Comparison of ENCODE assay signal across 14 cellular contexts in genomic region chr4:152515678-152516077, GRCh38. TPM values are rescaled to one million over a fixed set of nuclear protein-coding genes. Genes with fewer than 3 reads are reported as not detected.
A peak's percentile ranks its signal among the peaks of the same experiment; 100 is the strongest.
DNase-seq lines count a peak whose midpoint lies in the region; ATAC-seq, FAIRE-seq and TF ChIP-seq lines count a peak whose summit lies in the region.
"Had no signal": no experiment of that assay in that cellular context is flagged by ENCODE, and none has a peak within 500 bp of the region (broad histone marks: within the 10 kb centered on the region; RNA-seq: fewer than 3 reads in every experiment).

No MANE protein-coding gene starts in this region.

- FAIRE-seq in urothelium cell line (lab: Jason Lieb, UNC): no peak

- H3K27ac ChIP-seq in right cardiac atrium (ENCODE audit: low read length) (no peak overlapping the region), left ventricle myocardium inferior (replicated peaks) (no peak overlapping the region)
- H3K27ac ChIP-seq: heart right ventricle had no signal

- WGBS in right cardiac atrium: 67% methylated on average over 2 of the region's 2 CpGs

- H3K4me3 ChIP-seq in right cardiac atrium (ENCODE audit: low read length) (no peak overlapping the region), left ventricle myocardium inferior (no peak overlapping the region), adipocyte (ENCODE audit: low read length) (no peak overlapping the region), fibroblast of the aortic adventitia (ENCODE audit: low read depth, low read length) (no peak overlapping the region)
- H3K4me3 ChIP-seq: heart right ventricle had no signal

- DNase-seq in right cardiac atrium: peak in 2 of 3 donors; percentile 7 to 23
- no peak for DNase-seq in left ventricle myocardium inferior
- DNase-seq in adipocyte (ENCODE audit: low read depth): peak; percentile 74
- DNase-seq in fibroblast of the aortic adventitia (ENCODE audit: low read depth): peak; percentile 71
- DNase-seq in urothelium cell line (ENCODE audit: low spot score): peak; percentile 6
- no peak for DNase-seq in HuH-7 (ENCODE audit: low spot score)
- no peak for DNase-seq in DMS53 (lab: John Stamatoyannopoulos, UW)
- DNase-seq: activated CD8-positive, alpha-beta memory T cell treated with anti-CD3 and anti-CD28 coated beads for 24 hours; activated naive CD4-positive, alpha-beta T cell treated with Interleukin-2 at 50 U/mL for 16 hours; heart right ventricle; NCI-H446 treated with DMSO at 0.1 percent for 48 hours; stimulated activated CD4-positive, alpha-beta T cell treated with anti-CD3 and anti-CD28 coated beads, Interleukin-2, amount 100 ng/mL, for 24 hours had no signal

- no peak for ATAC-seq in right cardiac atrium
- no peak for ATAC-seq in GM19452 (IDR thresholded peaks at IDR 0.05; ENCODE audit: unreplicated experiment)
- ATAC-seq: heart right ventricle; stimulated activated memory B cell treated with anti-CD40 and anti-IgM and Interleukin-4, amounts not matched to agents 10 μg/mL and 1 μg/mL and 100 μg/mL, for 72 hours had no signal

- no peak overlapping the region for H3K9ac ChIP-seq in adipocyte (ENCODE audit: low read length)

- no peaks in the 10 kb centered on the region for H3K27me3 ChIP-seq in right cardiac atrium (ENCODE audit: control insufficient read depth, insufficient read depth)
- H3K27me3 ChIP-seq in left ventricle myocardium inferior (ENCODE audit: low read depth): no peaks in the 10 kb centered on the region
- H3K27me3 ChIP-seq in adipocyte (replicated peaks; ENCODE audit: control insufficient read depth, insufficient read depth, low read length): no peaks in the 10 kb centered on the region
- H3K27me3 ChIP-seq: heart right ventricle had no signal

- TF ChIP-seq CTCF in left ventricle myocardium inferior (IDR thresholded peaks at IDR 0.05; ENCODE audit: borderline replicate concordance) (no peak), fibroblast of the aortic adventitia (IDR thresholded peaks at IDR 0.05; ENCODE audit: insufficient read depth, low read length) (no peak)

- H3K9me3 ChIP-seq in right cardiac atrium (ENCODE audit: control insufficient read depth, low read length) (no peaks in the 10 kb centered on the region), left ventricle myocardium inferior (replicated peaks) (no peaks in the 10 kb centered on the region), adipocyte (ENCODE audit: control insufficient read depth, low read length) (no peaks in the 10 kb centered on the region)
- H3K9me3 ChIP-seq: heart right ventricle had no signal

- intact Hi-C loops in right cardiac atrium (cut with DNase I) (no loop called here), left ventricle myocardium inferior (cut with micrococcal nuclease) (no loop called here)

- H3K36me3 ChIP-seq in left ventricle myocardium inferior (no peaks in the 10 kb centered on the region), adipocyte (ENCODE audit: control insufficient read depth, insufficient read depth, low read length, severe bottlenecking) (peaks cover 2% of the 10 kb centered on the region)
- H3K36me3 ChIP-seq: heart right ventricle had no signal

- no peaks in the 10 kb centered on the region for H3K4me1 ChIP-seq in right cardiac atrium (ENCODE audit: control insufficient read depth, insufficient read depth, low read length)
- H3K4me1 ChIP-seq in left ventricle myocardium inferior: peaks cover 26% of the 10 kb centered on the region
- peaks cover 16% of the 10 kb centered on the region for H3K4me1 ChIP-seq in adipocyte (ENCODE audit: control insufficient read depth, insufficient read depth, low read length)

RNA-seq across cellular contexts. Expression of gene FBXW7, which starts 20.2 kb away (rescaled TPM):
- total RNA-seq in right cardiac atrium (10 to 100 TPM; 41.6 to 52.2 (median 49.1) TPM), left ventricle myocardium inferior (56.7 TPM), fibroblast of the aortic adventitia (ENCODE audit: low replicate concordance) (59.7 and 77.0 TPM in 2 replicates)
- polyA plus RNA-seq in right cardiac atrium: 14.8 TPM

Comparison
In these comparisons a context has a peak if more than half of its experiments do, and no peak if none do; other contexts are left out.
1. DNase-seq: peak in right cardiac atrium (2 of 3), adipocyte (single experiment), fibroblast of the aortic adventitia (single experiment) and urothelium cell line (single experiment); none in left ventricle myocardium inferior (single experiment), HuH-7 (single experiment) and DMS53 (single experiment).